ENCODE assay signal across 17 cellular contexts in the genomic region with DNA sequence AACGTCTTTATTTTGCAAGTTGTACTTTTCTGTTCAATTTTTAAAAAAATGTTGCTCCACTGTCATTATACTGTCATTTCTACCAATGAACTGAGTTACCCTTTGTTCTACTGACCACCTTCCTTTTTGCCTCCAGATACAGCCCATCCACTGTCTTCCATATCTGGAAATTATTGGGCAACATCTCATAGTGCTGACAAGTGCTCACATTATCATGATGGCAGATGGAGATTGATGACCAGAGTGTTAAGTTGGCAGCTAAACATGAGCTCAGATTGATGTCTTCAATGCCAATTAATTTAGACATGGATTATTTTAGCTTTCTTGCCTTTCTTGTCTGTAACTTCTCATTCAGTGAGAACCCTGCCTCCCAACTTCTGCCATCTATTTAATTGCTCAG.
DNase-seq lines count a peak whose midpoint lies in the region; ATAC-seq, FAIRE-seq and TF ChIP-seq lines count a peak whose summit lies in the region.
"Had no signal": no experiment of that assay in that cellular context is flagged by ENCODE, and none has a peak within 500 bp of the region (broad histone marks: within the 10 kb centered on the region; RNA-seq: fewer than 3 reads in every experiment).

No MANE protein-coding gene starts in this region.

- ATAC-seq in left lobe of liver, result no peak
- ATAC-seq: A549, HCT116 had no signal

- TF ChIP-seq POLR2A in vagina (IDR thresholded peaks at IDR 0.05), result no peak

- no peak overlapping the region for H3K9ac ChIP-seq in keratinocyte (ENCODE audit: control insufficient read depth, extremely low read depth, insufficient read depth, low read length)
- H3K9ac ChIP-seq: BLaER1 had no signal

- H3K79me2 ChIP-seq in keratinocyte (ENCODE audit: control insufficient read depth, insufficient read depth, low read length), result no peaks in the 10 kb centered on the region

- H3K4me2 ChIP-seq in keratinocyte (ENCODE audit: control insufficient read depth, extremely low read depth, insufficient read depth, low read depth, low read length), result no peak overlapping the region
- H3K4me2 ChIP-seq: A549, BLaER1 had no signal

- H3K4me1 ChIP-seq in keratinocyte (ENCODE audit: control insufficient read depth, extremely low read depth, insufficient read depth, low read length) (no peaks in the 10 kb centered on the region), vagina (no peaks in the 10 kb centered on the region)
- H3K4me1 ChIP-seq: BLaER1 had no signal

- no peaks in the 10 kb centered on the region for H3K9me1 ChIP-seq in keratinocyte (ENCODE audit: control insufficient read depth, extremely low read depth, insufficient read depth, low read length)

- no peaks in the 10 kb centered on the region for H3K36me3 ChIP-seq in keratinocyte (ENCODE audit: control insufficient read depth in 2 of 2, extremely low read depth in 1 of 2, insufficient read depth in 2 of 2, low read length in 2 of 2)
- H3K36me3 ChIP-seq in vagina, result no peaks in the 10 kb centered on the region
- H3K36me3 ChIP-seq: BLaER1 had no signal

- H2AFZ ChIP-seq in keratinocyte (ENCODE audit: control insufficient read depth, low read length), result no peak overlapping the region

- intact Hi-C loops in vagina (cut with DNase I), result no loop called here

- H3K9me3 ChIP-seq in keratinocyte (ENCODE audit: control insufficient read depth, low read depth, low read length) (no peaks in the 10 kb centered on the region), vagina (no peaks in the 10 kb centered on the region)
- H3K9me3 ChIP-seq: A549, BLaER1 had no signal

- H3K4me3 ChIP-seq in keratinocyte (ENCODE audit: control insufficient read depth in 2 of 3, extremely low read depth in 1 of 3, insufficient read depth in 2 of 3, low read depth in 1 of 3, low read length in 3 of 3) (no peak overlapping the region), vagina (no peak overlapping the region)
- H3K4me3 ChIP-seq: A549, BLaER1 had no signal

- DNase-seq in DMS 273 (lab: John Stamatoyannopoulos, UW; ENCODE audit: unreplicated experiment), result peak; percentile 7
- DNase-seq in DMS 273 treated with DMSO at 0.1 percent for 48 hours (lab: John Stamatoyannopoulos, UW), result no peak
- peak; percentile 64 for DNase-seq in NCI-H446 treated with DMSO at 0.1 percent for 48 hours (lab: John Stamatoyannopoulos, UW)
- DNase-seq in NCI-H82 treated with DMSO at 0.1 percent for 48 hours (lab: John Stamatoyannopoulos, UW; ENCODE audit: unreplicated experiment), result peak; percentile 10
- no peak for DNase-seq in keratinocyte (ENCODE audit: low read depth, low spot score)
- DNase-seq in left lobe of liver (ENCODE audit: low spot score), result no peak
- DNase-seq in vagina (ENCODE audit: extremely low spot score in 2 of 2), result no peak
- no peak for DNase-seq in stimulated activated CD4-positive, alpha-beta T cell treated with anti-CD3 and anti-CD28 coated beads, Interleukin-15, amount 100 ng/mL, for 24 hours
- DNase-seq: CD4-positive, alpha-beta memory T cell; GOT3; H7; HFFc6 had no signal

- peak; percentile 5 for FAIRE-seq in keratinocyte (lab: Jason Lieb, UNC)
- FAIRE-seq: A549, G401.6 had no signal

- TF ChIP-seq CTCF in keratinocyte (optimal IDR thresholded peaks at IDR 0.05 in 1 of 3, IDR thresholded peaks at IDR 0.05 in 1 of 3, conservative IDR thresholded peaks at IDR 0.05 in 1 of 3; ENCODE audit: extremely low read depth in 1 of 3, insufficient read depth in 2 of 3, low read length in 3 of 3) (no peak), vagina (IDR thresholded peaks at IDR 0.05) (no peak)

- dilution Hi-C loops in keratinocyte (cut with MboI; ENCODE audit: extremely low pct_ligation_motif_present, low sequenced_read_pairs), result no loop called here

- no peaks in the 10 kb centered on the region for H4K20me1 ChIP-seq in keratinocyte (ENCODE audit: control insufficient read depth, extremely low read depth, insufficient read depth, low read length)
- H4K20me1 ChIP-seq: BLaER1 had no signal

- H3K27ac ChIP-seq in keratinocyte (ENCODE audit: control insufficient read depth, insufficient read depth, low read length) (no peak overlapping the region), vagina (no peak overlapping the region)
- H3K27ac ChIP-seq: 22Rv1, A549, BLaER1 had no signal

- H3K27me3 ChIP-seq in keratinocyte (ENCODE audit: control insufficient read depth, extremely low read depth, insufficient read depth, low read length) (no peaks in the 10 kb centered on the region), vagina (no peaks in the 10 kb centered on the region)
- H3K27me3 ChIP-seq: BLaER1 had no signal

Comparison
In these comparisons a context has a peak if more than half of its experiments do, and no peak if none do; other contexts are left out.
1. DNase-seq: peak in DMS 273 (single experiment), NCI-H446 treated with DMSO at 0.1 percent for 48 hours (single experiment) and NCI-H82 treated with DMSO at 0.1 percent for 48 hours (single experiment); none in DMS 273 treated with DMSO at 0.1 percent for 48 hours (single experiment), keratinocyte (single experiment), left lobe of liver (single experiment), vagina (0 of 2) and stimulated activated CD4-positive, alpha-beta T cell treated with anti-CD3 and anti-CD28 coated beads, Interleukin-15, amount 100 ng/mL, for 24 hours (single experiment).